8 cellular contexts compared by ENCODE assay signal in the genomic region with DNA sequence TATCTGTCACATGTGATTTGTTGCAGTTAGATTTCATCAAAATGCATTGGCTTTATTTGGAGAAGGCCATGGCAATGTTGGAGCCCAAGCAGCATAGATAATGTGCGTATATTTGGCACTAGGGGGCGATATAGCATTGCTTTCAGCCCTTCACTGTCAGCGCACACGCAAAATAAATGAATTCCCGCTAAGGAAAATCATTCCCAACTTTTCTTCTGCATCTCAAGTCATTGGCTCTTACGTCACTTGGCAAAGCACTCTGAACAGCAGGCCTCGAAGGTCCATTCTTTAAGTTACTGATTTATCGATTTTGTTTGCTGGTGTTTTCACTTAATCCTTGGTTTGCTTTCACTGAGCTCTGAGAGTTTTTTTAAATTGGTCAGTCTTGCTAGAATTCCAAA.
DNase-seq lines count a peak whose midpoint lies in the region; ATAC-seq and TF ChIP-seq lines count a peak whose summit lies in the region.

No MANE protein-coding gene starts in this region.

- peak; percentile 26 for DNase-seq in activated CD4-positive, alpha-beta T cell treated with anti-CD3 and anti-CD28 coated beads for 36 hours
- DNase-seq in activated CD4-positive, alpha-beta T cell treated with anti-CD3 and anti-CD28 coated beads for 1 hour, result no peak
- DNase-seq in HFFc6, result peak; percentile 66
- peak; percentile 70 for DNase-seq in NCI-H2107 treated with DMSO at 0.1 percent for 48 hours (lab: John Stamatoyannopoulos, UW; ENCODE audit: unreplicated experiment)
- DNase-seq in activated B cell treated with CpG ODN at 0.5 μM for 24 hours, result no peak
- DNase-seq in glomerular visceral epithelial cell (ENCODE audit: extremely low spot score), result peak; percentile 75
- no peak for DNase-seq in psoas muscle

- no peaks in the 10 kb centered on the region for H3K36me3 Mint-ChIP-seq in activated CD4-positive, alpha-beta T cell treated with anti-CD3 and anti-CD28 coated beads for 36 hours (ENCODE audit: low read depth)
- H3K36me3 Mint-ChIP-seq in HFFc6 (ENCODE audit: low read depth) (peaks cover 5% of the 10 kb centered on the region), activated B cell treated with CpG ODN at 0.5 μM for 24 hours (ENCODE audit: low read depth) (no peaks in the 10 kb centered on the region)
- no peaks in the 10 kb centered on the region for H3K36me3 Mint-ChIP-seq in stimulated activated memory B cell treated with anti-CD40 and anti-IgM and Interleukin-4, amounts not matched to agents 10 μg/mL and 1 μg/mL and 100 μg/mL, for 72 hours

- CTCF ChIA-PET in activated CD4-positive, alpha-beta T cell treated with anti-CD3 and anti-CD28 coated beads for 36 hours (lab: Charles Lee), result interaction anchor here (0.6 to 1.5 kb wide), 21 partner anchors 9 to 818 kb away, joined by 3 to 9 read pairs (median 3); no protein-coding TSS in a partner anchor
- CTCF ChIA-PET in activated B cell treated with CpG ODN at 0.5 μM for 24 hours (lab: Charles Lee), result interaction anchor here (0.7 to 1.5 kb wide), 10 partner anchors 9 to 988 kb away, joined by 3 to 6 read pairs (median 3); no protein-coding TSS in a partner anchor

- intact Hi-C loops in activated CD4-positive, alpha-beta T cell treated with anti-CD3 and anti-CD28 coated beads for 36 hours (cut with DNase I, micrococcal nuclease), result loop anchor here (1.0 to 10.0 kb wide), 7 partner anchors 55 to 988 kb away; no protein-coding TSS in a partner anchor
- intact Hi-C loops in activated B cell treated with CpG ODN at 0.5 μM for 24 hours (cut with micrococcal nuclease), result loop anchor here (1.0 to 5.0 kb wide), 4 partner anchors 121 to 818 kb away; no protein-coding TSS in a partner anchor
- intact Hi-C loops in psoas muscle (cut with DNase I), result loop anchor here (5.0 to 10.0 kb wide), 3 partner anchors 52 to 819 kb away; no protein-coding TSS in a partner anchor

- peaks cover 13% of the 10 kb centered on the region for H3K27me3 Mint-ChIP-seq in activated CD4-positive, alpha-beta T cell treated with anti-CD3 and anti-CD28 coated beads for 36 hours
- H3K27me3 Mint-ChIP-seq in HFFc6 (ENCODE audit: insufficient read depth) (no peaks in the 10 kb centered on the region), activated B cell treated with CpG ODN at 0.5 μM for 24 hours (peaks cover 3% of the 10 kb centered on the region)
- no peaks in the 10 kb centered on the region for H3K27me3 Mint-ChIP-seq in stimulated activated memory B cell treated with anti-CD40 and anti-IgM and Interleukin-4, amounts not matched to agents 10 μg/mL and 1 μg/mL and 100 μg/mL, for 72 hours

- H3K27ac ChIP-seq in psoas muscle, result no peak overlapping the region

- no peaks in the 10 kb centered on the region for H3K4me1 Mint-ChIP-seq in activated CD4-positive, alpha-beta T cell treated with anti-CD3 and anti-CD28 coated beads for 36 hours
- H3K4me1 Mint-ChIP-seq in HFFc6 (ENCODE audit: low read depth) (peaks cover 47% of the 10 kb centered on the region), activated B cell treated with CpG ODN at 0.5 μM for 24 hours (peaks cover 8% of the 10 kb centered on the region)
- peaks cover 7% of the 10 kb centered on the region for H3K4me1 Mint-ChIP-seq in stimulated activated memory B cell treated with anti-CD40 and anti-IgM and Interleukin-4, amounts not matched to agents 10 μg/mL and 1 μg/mL and 100 μg/mL, for 72 hours

- 3 to 5% (median 3%) methylated on average over 8 of the region's 8 CpGs for WGBS in psoas muscle, 3 donors

- no peak overlapping the region for H3K4me3 Mint-ChIP-seq in activated CD4-positive, alpha-beta T cell treated with anti-CD3 and anti-CD28 coated beads for 36 hours
- H3K4me3 Mint-ChIP-seq in HFFc6 (no peak overlapping the region; the same call in 1 of the 2 replicates), activated B cell treated with CpG ODN at 0.5 μM for 24 hours (no peak overlapping the region)
- no peak overlapping the region for H3K4me3 Mint-ChIP-seq in stimulated activated memory B cell treated with anti-CD40 and anti-IgM and Interleukin-4, amounts not matched to agents 10 μg/mL and 1 μg/mL and 100 μg/mL, for 72 hours

- H3K27me3 ChIP-seq in psoas muscle (ENCODE audit: insufficient read depth in 3 of 3, low read length in 2 of 3), result no peaks in the 10 kb centered on the region

- no peaks in the 10 kb centered on the region for H3K9me3 Mint-ChIP-seq in activated CD4-positive, alpha-beta T cell treated with anti-CD3 and anti-CD28 coated beads for 36 hours (ENCODE audit: low read depth)
- H3K9me3 Mint-ChIP-seq in HFFc6 (no peaks in the 10 kb centered on the region; the same call in 1 of the 2 replicates), activated B cell treated with CpG ODN at 0.5 μM for 24 hours (peaks cover 3% of the 10 kb centered on the region)
- peaks cover 7% of the 10 kb centered on the region for H3K9me3 Mint-ChIP-seq in stimulated activated memory B cell treated with anti-CD40 and anti-IgM and Interleukin-4, amounts not matched to agents 10 μg/mL and 1 μg/mL and 100 μg/mL, for 72 hours

- H3K9me3 ChIP-seq in psoas muscle, result no peaks in the 10 kb centered on the region

- ATAC-seq in activated CD4-positive, alpha-beta T cell treated with anti-CD3 and anti-CD28 coated beads for 36 hours, result peak; percentile 39
- ATAC-seq in activated B cell treated with CpG ODN at 0.5 μM for 24 hours (ENCODE audit: low read depth) (no peak), psoas muscle (peak; percentile 56 to 91 (median 77))
- ATAC-seq in stimulated activated memory B cell treated with anti-CD40 and anti-IgM and Interleukin-4, amounts not matched to agents 10 μg/mL and 1 μg/mL and 100 μg/mL, for 72 hours, result no peak

- TF ChIP-seq CTCF in HFFc6 (IDR thresholded peaks at IDR 0.05), result peak; percentile 97
- peak; percentile 23 for TF ChIP-seq CTCF in activated B cell treated with CpG ODN at 0.5 μM for 24 hours (IDR thresholded peaks at IDR 0.05)
- peak; percentile 82 for TF ChIP-seq CTCF in psoas muscle (IDR thresholded peaks at IDR 0.05)

- H3K4me1 ChIP-seq in psoas muscle, result no peaks in the 10 kb centered on the region

- H3K4me3 ChIP-seq in psoas muscle, result no peak overlapping the region

- no peak overlapping the region for H3K27ac Mint-ChIP-seq in activated CD4-positive, alpha-beta T cell treated with anti-CD3 and anti-CD28 coated beads for 36 hours
- H3K27ac Mint-ChIP-seq in HFFc6 (peak overlapping the region; percentile 10; the same call in 1 of the 2 replicates), activated B cell treated with CpG ODN at 0.5 μM for 24 hours (no peak overlapping the region)
- no peak overlapping the region for H3K27ac Mint-ChIP-seq in stimulated activated memory B cell treated with anti-CD40 and anti-IgM and Interleukin-4, amounts not matched to agents 10 μg/mL and 1 μg/mL and 100 μg/mL, for 72 hours

- POLR2A ChIA-PET in activated CD4-positive, alpha-beta T cell treated with anti-CD3 and anti-CD28 coated beads for 36 hours (lab: Charles Lee), result no interaction called here
- POLR2A ChIA-PET in activated B cell treated with CpG ODN at 0.5 μM for 24 hours (lab: Charles Lee), result interaction anchor here (0.6 kb wide), 1 partner anchor 34 kb away, joined by 4 read pairs; no protein-coding TSS in a partner anchor

- H3K36me3 ChIP-seq in psoas muscle (ENCODE audit: insufficient read depth in 1 of 2, low read depth in 1 of 2), result no peaks in the 10 kb centered on the region

Comparison
In these comparisons a context has a peak if more than half of its experiments do, and no peak if none do; other contexts are left out.
1. DNase-seq: peak in activated CD4-positive, alpha-beta T cell treated with anti-CD3 and anti-CD28 coated beads for 36 hours (single experiment), HFFc6 (single experiment), NCI-H2107 treated with DMSO at 0.1 percent for 48 hours (single experiment) and glomerular visceral epithelial cell (single experiment); none in activated CD4-positive, alpha-beta T cell treated with anti-CD3 and anti-CD28 coated beads for 1 hour (single experiment), activated B cell treated with CpG ODN at 0.5 μM for 24 hours (single experiment) and psoas muscle (0 of 2).
2. ATAC-seq: peak in activated CD4-positive, alpha-beta T cell treated with anti-CD3 and anti-CD28 coated beads for 36 hours (single experiment) and psoas muscle (4 of 4); none in activated B cell treated with CpG ODN at 0.5 μM for 24 hours (single experiment) and stimulated activated memory B cell treated with anti-CD40 and anti-IgM and Interleukin-4, amounts not matched to agents 10 μg/mL and 1 μg/mL and 100 μg/mL, for 72 hours (single experiment).
3. CTCF ChIP-seq: peak in every context shown above with its lines; median percentile 97 in HFFc6; 82 in psoas muscle; 23 in activated B cell treated with CpG ODN at 0.5 μM for 24 hours.